27 cellular contexts compared by ENCODE assay signal in genomic region chr10:105339669-105340068, GRCh38.
"Had no signal": no experiment of that assay in that cellular context is flagged by ENCODE, and none has a peak within 500 bp of the region (broad histone marks: within the 10 kb centered on the region; RNA-seq: fewer than 3 reads in every experiment).

No MANE protein-coding gene starts in this region.

- H3K4me3 ChIP-seq: stomach, suprapubic skin, testis, thoracic aorta, thyroid gland, tibial artery, tibial nerve, transverse colon, upper lobe of left lung, upper lobe of right lung, uterus, vagina had no signal

- H3K4me1 ChIP-seq: stomach, suprapubic skin, testis, thyroid gland, tibial artery, tibial nerve, transverse colon, upper lobe of left lung, upper lobe of right lung, uterus, vagina had no signal

- H3K36me3 ChIP-seq: stomach, suprapubic skin, thoracic aorta, thyroid gland, tibial artery, tibial nerve, transverse colon, upper lobe of left lung, upper lobe of right lung, uterus, vagina had no signal

- FAIRE-seq: urothelium cell line had no signal

- ATAC-seq: stimulated activated effector memory CD8-positive, alpha-beta T cell treated with anti-CD3 and anti-CD28 coated beads, Interleukin-12 subunit alpha, Interleukin-12 subunit beta, amount 100 ng/mL, for 72 hours; stimulated activated memory B cell treated with anti-CD40 and anti-IgM and Interleukin-4, amounts not matched to agents 10 μg/mL and 1 μg/mL and 100 μg/mL, for 72 hours; stimulated activated naive B cell treated with anti-CD40 and anti-IgM and Interleukin-4, amounts not matched to agents 10 μg/mL and 1 μg/mL and 100 μg/mL, for 72 hours; stimulated activated naive CD8-positive, alpha-beta T cell treated with anti-CD3 and anti-CD28 coated beads, Interleukin-15, amount 100 ng/mL, for 72 hours; stimulated activated naive CD8-positive, alpha-beta T cell treated with anti-CD3 and anti-CD28 coated beads, Interleukin-15, Interleukin-2, amounts not matched to agents 100 U/mL and 50 U/mL, for 24 hours; upper lobe of right lung had no signal

- H3K27ac ChIP-seq: stomach, suprapubic skin, testis, thoracic aorta, thyroid gland, tibial artery, tibial nerve, transverse colon, upper lobe of left lung, upper lobe of right lung, uterus, vagina had no signal

- H3K27me3 ChIP-seq: stomach, suprapubic skin, testis, thyroid gland, tibial artery, tibial nerve, transverse colon, upper lobe of left lung, upper lobe of right lung, uterus, vagina had no signal

- H3K9me3 ChIP-seq: stomach, suprapubic skin, testis, thoracic aorta, thyroid gland, tibial artery, tibial nerve, transverse colon, upper lobe of left lung, upper lobe of right lung, uterus, vagina had no signal

- DNase-seq: stimulated activated CD4-positive, alpha-beta T cell treated with anti-CD3 and anti-CD28 coated beads, Interleukin-2, amount 100 ng/mL, for 48 hours; stimulated activated CD4-positive, alpha-beta T cell treated with anti-CD3 and anti-CD28 coated beads, Interleukin-4, amount 100 ng/mL, for 1 hour; stimulated activated CD4-positive, alpha-beta T cell treated with anti-CD3 and anti-CD28 coated beads, Interleukin-4, amount 100 ng/mL, for 24 hours; stimulated activated CD4-positive, alpha-beta T cell treated with anti-CD3 and anti-CD28 coated beads, Interleukin-4, amount 100 ng/mL, for 4 hours; stimulated activated CD8-positive, alpha-beta memory T cell treated with anti-CD3 and anti-CD28 coated beads, Interleukin-4, amount 100 ng/mL, for 48 hours; stimulated activated naive B cell treated with anti-CD40 and anti-IgM and Interleukin-4, amounts not matched to agents 10 μg/mL and 1 μg/mL and 100 μg/mL, for 72 hours; stimulated activated naive CD4-positive, alpha-beta T cell; stimulated activated naive CD4-positive, alpha-beta T cell treated with Interleukin-2 at 50 U/mL for 16 hours; stimulated activated naive CD8-positive, alpha-beta T cell treated with anti-CD3 and anti-CD28 coated beads, Interleukin-15, amount 100 ng/mL, for 72 hours; stimulated activated naive CD8-positive, alpha-beta T cell treated with anti-CD3 and anti-CD28 coated beads, Interleukin-15, Interleukin-2, amounts not matched to agents 100 U/mL and 50 U/mL, for 24 hours; stomach; substantia nigra; testis; thyroid gland; tibial artery; transverse colon; trophoblast cell; upper lobe of left lung; upper lobe of right lung; uterus had no signal
